ENCODE assay signal across 16 cellular contexts in the genomic region with DNA sequence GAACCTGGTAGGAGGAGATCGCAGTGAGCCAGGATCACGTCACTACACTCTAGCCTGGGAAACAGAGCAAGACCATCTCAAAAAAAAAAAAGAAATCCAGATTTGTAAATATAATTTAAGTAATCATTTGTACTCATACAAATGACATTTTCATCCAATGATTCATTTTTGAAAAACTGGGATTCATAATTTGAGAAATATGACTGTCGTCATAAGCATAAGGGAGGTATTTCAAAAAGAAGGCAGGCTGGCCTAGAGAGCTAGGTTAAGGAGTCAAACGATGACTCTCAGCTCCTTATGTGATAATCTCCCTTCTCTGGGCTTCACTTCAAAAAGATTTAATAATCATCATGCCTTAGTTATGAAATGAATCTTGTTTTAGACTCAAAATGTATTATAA. TPM values are rescaled to one million over a fixed set of nuclear protein-coding genes. Genes with fewer than 3 reads are reported as not detected.
DNase-seq lines count a peak whose midpoint lies in the region; ATAC-seq and TF ChIP-seq lines count a peak whose summit lies in the region.
"Had no signal": no experiment of that assay in that cellular context is flagged by ENCODE, and none has a peak within 500 bp of the region (broad histone marks: within the 10 kb centered on the region; RNA-seq: fewer than 3 reads in every experiment).

No MANE protein-coding gene starts in this region.

- H3K27ac Mint-ChIP-seq in GM23338 (no peak overlapping the region), WTC11 (no peak overlapping the region)

- TF ChIP-seq CTCF in GM23338 (conservative IDR thresholded peaks at IDR 0.05; ENCODE audit: low read depth in 2 of 2) (no peak), WTC11 (IDR thresholded peaks at IDR 0.05) (no peak), fibroblast of the aortic adventitia (IDR thresholded peaks at IDR 0.05; ENCODE audit: insufficient read depth, low read length) (no peak)

- H3F3A ChIP-seq in GM23338 (replicated peaks; ENCODE audit: low read depth): peaks cover 19% of the 10 kb centered on the region

- H3K27me3 Mint-ChIP-seq in GM23338 (ENCODE audit: insufficient read depth, low read depth, poor library complexity) (peaks cover 8% of the 10 kb centered on the region), WTC11 (ENCODE audit: low read depth) (no peaks in the 10 kb centered on the region)

- H3K27ac ChIP-seq in ACC112 (ENCODE audit: low read depth, low read length) (peak overlapping the region; percentile 95), GM23338 (ENCODE audit: low read depth) (no peak overlapping the region)
- H3K27ac ChIP-seq: left lung had no signal

- ATAC-seq in GM23338: no peak
- no peak for ATAC-seq in WTC11
- no peak for ATAC-seq in activated CD4-positive, CD25-positive, alpha-beta regulatory T cell treated with anti-CD3 and anti-CD28 coated beads, Interleukin-2, amount 50 U/mL, for 24 hours
- ATAC-seq: left lung, mucosa of descending colon had no signal

- no peak for DNase-seq in GM23338 (ENCODE audit: low spot score)
- no peak for DNase-seq in WTC11 (ENCODE audit: low spot score)
- DNase-seq in fibroblast of the aortic adventitia (ENCODE audit: low read depth): peak; percentile 44
- DNase-seq in GOT3 (lab: John Stamatoyannopoulos, UW): no peak
- no peak for DNase-seq in NCI-H748 (lab: John Stamatoyannopoulos, UW; ENCODE audit: unreplicated experiment)
- DNase-seq in SK-N-DZ (ENCODE audit: low spot score): no peak
- DNase-seq: activated CD4-positive, alpha-beta T cell treated with anti-CD3 and anti-CD28 coated beads, Interleukin-2, amount 50 U/mL, for 4 hours; AML-193; amniotic stem cell; left lung; mucosa of descending colon; NCI-H2081 treated with DMSO at 0.1 percent for 48 hours; NCI-H526 treated with DMSO at 0.1 percent for 48 hours; stimulated activated CD4-positive, alpha-beta T cell treated with anti-CD3 and anti-CD28 coated beads, Interleukin-4, amount 100 ng/mL, for 1 hour had no signal

- H3K4me1 ChIP-seq in ACC112 (ENCODE audit: control insufficient read depth, insufficient read depth, low read length, unreplicated experiment): peaks cover 15% of the 10 kb centered on the region
- H3K4me1 ChIP-seq in GM23338 (ENCODE audit: insufficient read depth): peaks cover 6% of the 10 kb centered on the region

- H3K4me3 Mint-ChIP-seq in GM23338 (no peak overlapping the region; the same call in 2 of the 3 replicates), WTC11 (0 out of 2 replicates have a peak overlapping the region, but pooled peaks have one; percentile 99)

- H3K36me3 ChIP-seq in ACC112 (ENCODE audit: insufficient read depth, low read length) (peaks cover 36% of the 10 kb centered on the region), GM23338 (ENCODE audit: insufficient read depth) (peaks cover 45% of the 10 kb centered on the region)

- H3K4me3 ChIP-seq in ACC112 (ENCODE audit: low read depth, low read length) (peak overlapping the region; percentile 93), GM23338 (no peak overlapping the region), fibroblast of the aortic adventitia (ENCODE audit: low read depth, low read length) (no peak overlapping the region)
- H3K4me3 ChIP-seq: left lung, mucosa of descending colon had no signal

- POLR2A ChIA-PET in WTC11 (lab: Charles Lee): no interaction called here

- H2AFZ ChIP-seq in ACC112 (ENCODE audit: low read length, unreplicated experiment) (no peak overlapping the region), GM23338 (no peak overlapping the region)

- H3K4me2 ChIP-seq in GM23338: peak overlapping the region; percentile 87; the same call in 1 of the 2 replicates

- H3K36me3 Mint-ChIP-seq in GM23338 (ENCODE audit: low read depth) (peaks cover 72% of the 10 kb centered on the region), WTC11 (peaks cover 54% of the 10 kb centered on the region)

- peaks cover 61% of the 10 kb centered on the region for H3K79me2 ChIP-seq in ACC112 (ENCODE audit: control insufficient read depth, insufficient read depth, low read length, unreplicated experiment)
- peaks cover 80% of the 10 kb centered on the region for H3K79me2 ChIP-seq in GM23338 (replicated peaks; ENCODE audit: insufficient read depth)

- H3K27me3 ChIP-seq in ACC112 (ENCODE audit: insufficient read depth, low read length) (no peaks in the 10 kb centered on the region), GM23338 (ENCODE audit: insufficient read depth) (no peaks in the 10 kb centered on the region)
- H3K27me3 ChIP-seq: left lung had no signal

- no peaks in the 10 kb centered on the region for H3K9me3 Mint-ChIP-seq in GM23338
- peaks cover 6% of the 10 kb centered on the region for H3K9me3 Mint-ChIP-seq in WTC11

- CTCF ChIA-PET in WTC11 (lab: Charles Lee): no interaction called here

- peaks cover 30% of the 10 kb centered on the region for H4K20me1 ChIP-seq in GM23338 (replicated peaks; ENCODE audit: insufficient read depth)

- H3K4me1 Mint-ChIP-seq in GM23338 (peaks cover 11% of the 10 kb centered on the region), WTC11 (peaks cover 14% of the 10 kb centered on the region)

- H3K9me2 ChIP-seq in GM23338 (ENCODE audit: insufficient read depth): no peaks in the 10 kb centered on the region

TF ChIP-seq in GM23338, 12 proteins besides CTCF, POLR2A, EP300 and RAD21 (continues in another document):
- TF ChIP-seq POLR2AphosphoS5 (IDR thresholded peaks at IDR 0.05; ENCODE audit: low read depth) (no peak), STAT1 (IDR thresholded peaks at IDR 0.05; ENCODE audit: unreplicated experiment) (no peak), EZH2 (IDR thresholded peaks at IDR 0.05; ENCODE audit: low read depth, unreplicated experiment) (no peak), CREB1 (CRISPR knock-in tag; IDR thresholded peaks at IDR 0.05; ENCODE audit: low read depth) (no peak)
- TF ChIP-seq, protein P1, sequence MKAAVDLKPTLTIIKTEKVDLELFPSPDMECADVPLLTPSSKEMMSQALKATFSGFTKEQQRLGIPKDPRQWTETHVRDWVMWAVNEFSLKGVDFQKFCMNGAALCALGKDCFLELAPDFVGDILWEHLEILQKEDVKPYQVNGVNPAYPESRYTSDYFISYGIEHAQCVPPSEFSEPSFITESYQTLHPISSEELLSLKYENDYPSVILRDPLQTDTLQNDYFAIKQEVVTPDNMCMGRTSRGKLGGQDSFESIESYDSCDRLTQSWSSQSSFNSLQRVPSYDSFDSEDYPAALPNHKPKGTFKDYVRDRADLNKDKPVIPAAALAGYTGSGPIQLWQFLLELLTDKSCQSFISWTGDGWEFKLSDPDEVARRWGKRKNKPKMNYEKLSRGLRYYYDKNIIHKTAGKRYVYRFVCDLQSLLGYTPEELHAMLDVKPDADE (IDR thresholded peaks at IDR 0.05): no peak

TF ChIP-seq in WTC11, 78 proteins besides CTCF, POLR2A, EP300 and RAD21 (continues in another document):
- TF ChIP-seq, protein P2, sequence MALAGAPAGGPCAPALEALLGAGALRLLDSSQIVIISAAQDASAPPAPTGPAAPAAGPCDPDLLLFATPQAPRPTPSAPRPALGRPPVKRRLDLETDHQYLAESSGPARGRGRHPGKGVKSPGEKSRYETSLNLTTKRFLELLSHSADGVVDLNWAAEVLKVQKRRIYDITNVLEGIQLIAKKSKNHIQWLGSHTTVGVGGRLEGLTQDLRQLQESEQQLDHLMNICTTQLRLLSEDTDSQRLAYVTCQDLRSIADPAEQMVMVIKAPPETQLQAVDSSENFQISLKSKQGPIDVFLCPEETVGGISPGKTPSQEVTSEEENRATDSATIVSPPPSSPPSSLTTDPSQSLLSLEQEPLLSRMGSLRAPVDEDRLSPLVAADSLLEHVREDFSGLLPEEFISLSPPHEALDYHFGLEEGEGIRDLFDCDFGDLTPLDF (CRISPR knock-in tag; IDR thresholded peaks at IDR 0.05): no peak
- no peak for TF ChIP-seq ZNF138 (CRISPR knock-in tag; conservative IDR thresholded peaks at IDR 0.05)
- no peak for TF ChIP-seq TEAD4 (CRISPR knock-in tag; IDR thresholded peaks at IDR 0.05)
- TF ChIP-seq FOXP1 (CRISPR knock-in tag; IDR thresholded peaks at IDR 0.05; ENCODE audit: borderline replicate concordance): no peak
- no peak for TF ChIP-seq GTF2I (CRISPR knock-in tag; conservative IDR thresholded peaks at IDR 0.05)
- TF ChIP-seq ELF4 (CRISPR knock-in tag; IDR thresholded peaks at IDR 0.05; ENCODE audit: low read depth): no peak

RNA-seq across cellular contexts. Expression of a gene that starts 2.3 kb away (rescaled TPM):
- 224 and 270 TPM in 2 replicates for total RNA-seq in GM23338 (2014; rRNA removed; shearing (Covaris generic))
- 86.3 and 87.6 TPM in 2 replicates for polyA plus RNA-seq in GM23338 (2016; fragmentation: Nextera tagmentation; extraction: Ambion mirVana)
- total RNA-seq in WTC11 (2021) (173 to 223 TPM (median 177 TPM) in 3 replicates), fibroblast of the aortic adventitia (ENCODE audit: low replicate concordance) (75.4 and 104 TPM in 2 replicates)
- polyA plus RNA-seq in SK-N-DZ (2014; cell fraction: cytosol; rRNA removed): 95.4 and 151 TPM in 2 replicates
- 117 and 174 TPM in 2 replicates for polyA plus RNA-seq in SK-N-DZ (2014; cell fraction: nucleus; rRNA removed)

RNA-seq across cellular contexts. Expression of a gene that starts 3.2 kb away (rescaled TPM):
- total RNA-seq in GM23338 (2014; rRNA removed; shearing (Covaris generic)): 361 and 362 TPM in 2 replicates
- 1,421 and 1,477 TPM in 2 replicates for polyA plus RNA-seq in GM23338 (2016; fragmentation: Nextera tagmentation; extraction: Ambion mirVana)
- total RNA-seq in WTC11 (2021) (259 to 309 TPM (median 274 TPM) in 3 replicates), fibroblast of the aortic adventitia (ENCODE audit: low replicate concordance) (138 and 178 TPM in 2 replicates)
- 49.5 and 146 TPM in 2 replicates for polyA plus RNA-seq in SK-N-DZ (2014; cell fraction: cytosol; rRNA removed)
- polyA plus RNA-seq in SK-N-DZ (2014; cell fraction: nucleus; rRNA removed): 127 and 213 TPM in 2 replicates

RNA-seq across cellular contexts. Expression of a gene that starts 48.1 kb away (rescaled TPM):
- total RNA-seq in GM23338 (2014; rRNA removed; shearing (Covaris generic)): 2.5 and 5.0 TPM in 2 replicates
- 3.8 and 6.6 TPM in 2 replicates for polyA plus RNA-seq in GM23338 (2016; fragmentation: Nextera tagmentation; extraction: Ambion mirVana)
- total RNA-seq in WTC11 (2021) (2.6 to 4.0 TPM (median 3.5 TPM) in 3 replicates), fibroblast of the aortic adventitia (ENCODE audit: low replicate concordance) (2.7 and 3.7 TPM in 2 replicates)
- 0.78 and 2.2 TPM in 2 replicates for polyA plus RNA-seq in SK-N-DZ (2014; cell fraction: cytosol; rRNA removed)
- 1.0 TPM in 2 replicates for polyA plus RNA-seq in SK-N-DZ (2014; cell fraction: nucleus; rRNA removed)

RNA-seq across cellular contexts. Expression of a gene that starts 48.9 kb away (rescaled TPM):
- total RNA-seq in GM23338 (2014; rRNA removed; shearing (Covaris generic)): 35.2 and 37.4 TPM in 2 replicates
- polyA plus RNA-seq in GM23338 (2016; fragmentation: Nextera tagmentation; extraction: Ambion mirVana): 27.2 and 32.9 TPM in 2 replicates
- total RNA-seq in WTC11 (2021): 27.5 to 32.2 TPM (median 29.6 TPM) in 3 replicates
- 8.4 and 36.5 TPM in 2 replicates for total RNA-seq in fibroblast of the aortic adventitia (ENCODE audit: low replicate concordance)
- polyA plus RNA-seq in SK-N-DZ (2014; cell fraction: cytosol; rRNA removed): 41.2 and 43.5 TPM in 2 replicates
- polyA plus RNA-seq in SK-N-DZ (2014; cell fraction: nucleus; rRNA removed): 49.7 and 67.7 TPM in 2 replicates

RNA-seq across cellular contexts. Expression of a gene that starts 59.8 kb away (rescaled TPM):
- total RNA-seq in GM23338 (2014; rRNA removed; shearing (Covaris generic)): 19.1 and 25.1 TPM in 2 replicates
- polyA plus RNA-seq in GM23338 (2016; fragmentation: Nextera tagmentation; extraction: Ambion mirVana): 26.1 and 27.6 TPM in 2 replicates
- total RNA-seq in WTC11 (2021) (21.0 to 26.0 TPM (median 25.4 TPM) in 3 replicates), fibroblast of the aortic adventitia (ENCODE audit: low replicate concordance) (28.7 and 33.4 TPM in 2 replicates)
- polyA plus RNA-seq in SK-N-DZ (2014; cell fraction: cytosol; rRNA removed): 28.9 and 29.5 TPM in 2 replicates
- 42.2 and 44.5 TPM in 2 replicates for polyA plus RNA-seq in SK-N-DZ (2014; cell fraction: nucleus; rRNA removed)
